In the genomic region with DNA sequence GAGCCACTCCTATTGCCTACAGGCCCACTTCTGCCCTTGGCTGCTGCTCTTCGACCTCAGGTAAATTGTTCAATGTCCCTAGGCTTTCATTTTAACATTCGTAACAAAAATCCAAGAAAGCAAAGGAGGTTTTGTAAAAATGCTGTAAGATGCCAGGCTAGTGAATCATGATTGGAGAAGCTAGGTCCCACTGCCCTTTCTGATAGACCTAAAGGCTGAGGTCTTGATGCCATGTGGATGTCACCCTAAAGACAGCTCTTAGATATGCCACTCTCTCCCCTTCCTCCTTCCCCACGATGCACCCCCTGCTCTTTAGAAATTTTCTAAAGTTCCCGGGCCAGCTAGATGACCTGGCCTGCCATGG, we compare ENCODE assay signal across 1 cellular context.
TF ChIP-seq lines count a peak whose summit lies in the region.

No MANE protein-coding gene starts in this region.

TF ChIP-seq in H1, 55 proteins besides CTCF, POLR2A, EP300 and RAD21:
- TF ChIP-seq TCF12 (IDR thresholded peaks at IDR 0.05; ENCODE audit: low read depth, low read length) (no peak), JUND (IDR thresholded peaks at IDR 0.05; ENCODE audit: low read length) (no peak), POLR2AphosphoS5 (IDR thresholded peaks at IDR 0.05; ENCODE audit: low read depth, low read length) (0 out of 2 replicates have a peak, but pooled peaks have one; percentile 3), BCL11A (IDR thresholded peaks at IDR 0.05; ENCODE audit: low read depth in 2 of 2, low read length in 2 of 2) (no peak)
TF ChIP-seq in H1: peak in this region for 1.
